1 cellular context compared by ENCODE assay signal in the genomic region with DNA sequence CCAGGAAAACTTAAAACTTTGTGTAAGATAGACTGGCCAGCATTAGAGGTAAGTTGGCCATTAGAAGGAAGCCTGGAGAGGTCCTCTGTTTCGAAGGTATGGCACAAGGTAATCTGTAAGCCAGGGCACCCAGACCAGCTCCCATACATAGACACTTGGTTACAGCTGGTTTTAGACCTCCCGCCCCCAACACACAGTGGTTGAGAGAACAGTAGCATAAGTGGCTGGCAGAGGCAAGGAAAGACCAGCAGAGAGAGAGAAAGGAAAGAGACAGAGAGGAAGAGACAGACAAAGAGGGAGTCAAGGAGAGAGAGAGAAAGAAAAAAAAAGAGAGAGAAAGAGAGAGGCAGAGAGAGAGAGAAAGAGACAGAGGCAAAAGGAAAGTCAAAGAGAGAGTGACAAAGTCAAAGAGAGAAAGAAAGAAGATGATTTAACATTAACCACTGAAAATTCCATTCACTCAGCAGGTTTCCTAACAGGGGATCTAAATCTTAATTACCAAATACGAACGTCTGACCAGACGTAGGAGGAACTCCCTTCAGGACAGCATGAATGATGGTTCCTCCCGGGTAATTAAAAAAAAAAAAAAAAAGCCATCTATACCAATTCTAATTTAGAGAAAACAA.
TF ChIP-seq lines count a peak whose summit lies in the region.

No MANE protein-coding gene starts in this region.

TF ChIP-seq in GM12878, 131 proteins besides CTCF, POLR2A, EP300 and RAD21:
- TF ChIP-seq IKZF2 (IDR thresholded peaks at IDR 0.05) (peak in 1 of 2 experiments; percentile 35; a peak in 1 of 4 replicates), SMAD1 (IDR thresholded peaks at IDR 0.05; ENCODE audit: low read depth, partially characterized antibody) (peak; percentile 40), NFIC (IDR thresholded peaks at IDR 0.05; ENCODE audit: low read depth, low read length) (peak; percentile 49; the same call in 1 of the 2 replicates), MTA2 (IDR thresholded peaks at IDR 0.05; ENCODE audit: low read depth) (peak; percentile 63), TCF7 (IDR thresholded peaks at IDR 0.05; ENCODE audit: borderline replicate concordance) (0 out of 2 replicates have a peak, but pooled peaks have one; percentile 23), HDGF (IDR thresholded peaks at IDR 0.05) (peak; percentile 76), RUNX3 (IDR thresholded peaks at IDR 0.05; ENCODE audit: low read length) (peak; percentile 63; the same call in 1 of the 2 replicates), NBN (IDR thresholded peaks at IDR 0.05) (peak; percentile 78), ATF7 (IDR thresholded peaks at IDR 0.05; ENCODE audit: low read depth) (peak; percentile 58), CREM (IDR thresholded peaks at IDR 0.05; ENCODE audit: low read depth) (0 out of 2 replicates have a peak, but pooled peaks have one; percentile 15), JUNB (IDR thresholded peaks at IDR 0.05) (peak; percentile 55), YBX1 (IDR thresholded peaks at IDR 0.05) (peak; percentile 72; the same call in 1 of the 2 replicates), CBFB (IDR thresholded peaks at IDR 0.05; ENCODE audit: low read depth) (0 out of 2 replicates have a peak, but pooled peaks have one; percentile 23)
- TF ChIP-seq, protein P1, sequence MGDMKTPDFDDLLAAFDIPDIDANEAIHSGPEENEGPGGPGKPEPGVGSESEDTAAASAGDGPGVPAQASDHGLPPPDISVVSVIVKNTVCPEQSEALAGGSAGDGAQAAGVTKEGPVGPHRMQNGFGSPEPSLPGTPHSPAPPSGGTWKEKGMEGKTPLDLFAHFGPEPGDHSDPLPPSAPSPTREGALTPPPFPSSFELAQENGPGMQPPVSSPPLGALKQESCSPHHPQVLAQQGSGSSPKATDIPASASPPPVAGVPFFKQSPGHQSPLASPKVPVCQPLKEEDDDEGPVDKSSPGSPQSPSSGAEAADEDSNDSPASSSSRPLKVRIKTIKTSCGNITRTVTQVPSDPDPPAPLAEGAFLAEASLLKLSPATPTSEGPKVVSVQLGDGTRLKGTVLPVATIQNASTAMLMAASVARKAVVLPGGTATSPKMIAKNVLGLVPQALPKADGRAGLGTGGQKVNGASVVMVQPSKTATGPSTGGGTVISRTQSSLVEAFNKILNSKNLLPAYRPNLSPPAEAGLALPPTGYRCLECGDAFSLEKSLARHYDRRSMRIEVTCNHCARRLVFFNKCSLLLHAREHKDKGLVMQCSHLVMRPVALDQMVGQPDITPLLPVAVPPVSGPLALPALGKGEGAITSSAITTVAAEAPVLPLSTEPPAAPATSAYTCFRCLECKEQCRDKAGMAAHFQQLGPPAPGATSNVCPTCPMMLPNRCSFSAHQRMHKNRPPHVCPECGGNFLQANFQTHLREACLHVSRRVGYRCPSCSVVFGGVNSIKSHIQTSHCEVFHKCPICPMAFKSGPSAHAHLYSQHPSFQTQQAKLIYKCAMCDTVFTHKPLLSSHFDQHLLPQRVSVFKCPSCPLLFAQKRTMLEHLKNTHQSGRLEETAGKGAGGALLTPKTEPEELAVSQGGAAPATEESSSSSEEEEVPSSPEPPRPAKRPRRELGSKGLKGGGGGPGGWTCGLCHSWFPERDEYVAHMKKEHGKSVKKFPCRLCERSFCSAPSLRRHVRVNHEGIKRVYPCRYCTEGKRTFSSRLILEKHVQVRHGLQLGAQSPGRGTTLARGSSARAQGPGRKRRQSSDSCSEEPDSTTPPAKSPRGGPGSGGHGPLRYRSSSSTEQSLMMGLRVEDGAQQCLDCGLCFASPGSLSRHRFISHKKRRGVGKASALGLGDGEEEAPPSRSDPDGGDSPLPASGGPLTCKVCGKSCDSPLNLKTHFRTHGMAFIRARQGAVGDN (IDR thresholded peaks at IDR 0.05) = 0 out of 2 replicates have a peak, but pooled peaks have one; percentile 11
- TF ChIP-seq, protein P2, sequence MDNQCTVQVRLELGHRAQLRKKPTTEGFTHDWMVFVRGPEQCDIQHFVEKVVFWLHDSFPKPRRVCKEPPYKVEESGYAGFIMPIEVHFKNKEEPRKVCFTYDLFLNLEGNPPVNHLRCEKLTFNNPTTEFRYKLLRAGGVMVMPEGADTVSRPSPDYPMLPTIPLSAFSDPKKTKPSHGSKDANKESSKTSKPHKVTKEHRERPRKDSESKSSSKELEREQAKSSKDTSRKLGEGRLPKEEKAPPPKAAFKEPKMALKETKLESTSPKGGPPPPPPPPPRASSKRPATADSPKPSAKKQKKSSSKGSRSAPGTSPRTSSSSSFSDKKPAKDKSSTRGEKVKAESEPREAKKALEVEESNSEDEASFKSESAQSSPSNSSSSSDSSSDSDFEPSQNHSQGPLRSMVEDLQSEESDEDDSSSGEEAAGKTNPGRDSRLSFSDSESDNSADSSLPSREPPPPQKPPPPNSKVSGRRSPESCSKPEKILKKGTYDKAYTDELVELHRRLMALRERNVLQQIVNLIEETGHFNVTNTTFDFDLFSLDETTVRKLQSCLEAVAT (IDR thresholded peaks at IDR 0.05) = peak; percentile 59
